ENCODE assay signal across 25 cellular contexts in the genomic region with DNA sequence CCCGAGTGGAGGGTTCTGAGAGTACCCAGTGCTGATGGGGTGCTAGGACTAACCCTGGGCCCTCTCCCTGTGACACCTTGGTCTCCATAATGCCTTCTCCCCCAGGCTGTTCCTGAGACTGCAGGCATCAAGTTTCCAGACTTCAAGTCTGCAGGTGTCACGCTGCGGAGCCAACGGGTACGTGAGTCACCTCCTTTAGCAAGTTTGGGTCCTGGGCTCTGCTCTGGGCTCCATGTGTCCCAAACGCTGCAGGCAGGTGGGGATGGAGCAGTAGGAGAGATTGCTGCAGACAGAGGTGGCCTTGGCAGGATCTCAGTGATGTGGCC. TPM values are rescaled to one million over a fixed set of nuclear protein-coding genes. Genes with fewer than 3 reads are reported as not detected.
A peak's percentile ranks its signal among the peaks of the same experiment; 100 is the strongest.
DNase-seq lines count a peak whose midpoint lies in the region; ATAC-seq, FAIRE-seq and TF ChIP-seq lines count a peak whose summit lies in the region.
"Had no signal": no experiment of that assay in that cellular context is flagged by ENCODE, and none has a peak within 500 bp of the region (broad histone marks: within the 10 kb centered on the region; RNA-seq: fewer than 3 reads in every experiment).

No MANE protein-coding gene starts in this region.

- no peak overlapping the region for H3K27ac Mint-ChIP-seq in activated CD8-positive, alpha-beta memory T cell treated with anti-CD3 and anti-CD28 coated beads, Interleukin-2, amount 10 ng/mL, durations not matched to agents 7 days and 5 days
- H3K27ac Mint-ChIP-seq in progenitor cell of endocrine pancreas: peak overlapping the region; percentile 25
- H3K27ac Mint-ChIP-seq: B cell; CD4-positive, CD25-positive, alpha-beta regulatory T cell; CD8-positive, alpha-beta T cell; HFFc6 had no signal

- no peak overlapping the region for H3K4me2 ChIP-seq in K562 (ENCODE audit: insufficient read depth, low read length)
- H3K4me2 ChIP-seq in OCI-LY7 (ENCODE audit: low read length): no peak overlapping the region
- H3K4me2 ChIP-seq: BLaER1 had no signal

- intact Hi-C loops in K562 (cut with micrococcal nuclease): loop anchor here (10.0 kb wide), 1 partner anchor 436 kb away; no protein-coding TSS in a partner anchor
- intact Hi-C loops in OCI-LY7 (cut with micrococcal nuclease; ENCODE audit: unreplicated experiment): loop anchor here (5.0 kb wide), 1 partner anchor 378 kb away; no protein-coding TSS in a partner anchor

- peaks cover 23% of the 10 kb centered on the region for H3K4me1 Mint-ChIP-seq in activated CD8-positive, alpha-beta memory T cell treated with anti-CD3 and anti-CD28 coated beads, Interleukin-2, amount 10 ng/mL, durations not matched to agents 7 days and 5 days
- H3K4me1 Mint-ChIP-seq in progenitor cell of endocrine pancreas (ENCODE audit: low read depth): peaks cover 19% of the 10 kb centered on the region

- no peak overlapping the region for H3K4me3 Mint-ChIP-seq in activated CD8-positive, alpha-beta memory T cell treated with anti-CD3 and anti-CD28 coated beads, Interleukin-2, amount 10 ng/mL, durations not matched to agents 7 days and 5 days
- H3K4me3 Mint-ChIP-seq in progenitor cell of endocrine pancreas (ENCODE audit: low read depth): no peak overlapping the region
- H3K4me3 Mint-ChIP-seq: B cell; CD4-positive, CD25-positive, alpha-beta regulatory T cell; CD8-positive, alpha-beta T cell; HFFc6 had no signal

- H3K4me3 ChIP-seq in K562 (no peak overlapping the region), OCI-LY7 (ENCODE audit: low read depth, low read length, poor library complexity, severe bottlenecking) (no peak overlapping the region)
- H3K4me3 ChIP-seq: BLaER1, HAP-1 had no signal

- BruUV-seq in K562 (replicated peaks; lab: Mats Ljungman, UMichigan): no TSS peak
- no TSS peak for BruUV-seq in OCI-LY7 (replicated peaks; lab: Mats Ljungman, UMichigan)

- peaks cover 2% of the 10 kb centered on the region for H3K9me1 ChIP-seq in K562 (ENCODE audit: control insufficient read depth, insufficient read depth, low read length)

- no peak for ATAC-seq in activated CD8-positive, alpha-beta memory T cell treated with anti-CD3 and anti-CD28 coated beads, Interleukin-2, amount 10 ng/mL, durations not matched to agents 7 days and 5 days
- no peak for ATAC-seq in K562
- ATAC-seq: CD8-positive, alpha-beta T cell had no signal

- DNase-seq in activated CD8-positive, alpha-beta memory T cell treated with anti-CD3 and anti-CD28 coated beads for 24 hours: peak; percentile 51
- no peak for DNase-seq in activated CD8-positive, alpha-beta memory T cell treated with anti-CD3 and anti-CD28 coated beads, Interleukin-2, amount 10 ng/mL, durations not matched to agents 7 days and 5 days
- DNase-seq in RWPE1 (ENCODE audit: low spot score) (no peak), K562 (ENCODE audit: extremely low read depth in 1 of 4, low spot score in 3 of 4) (no peak), progenitor cell of endocrine pancreas (ENCODE audit: low spot score, unreplicated experiment) (no peak), OCI-LY7 (ENCODE audit: low spot score) (no peak)
- no peak for DNase-seq in activated T-cell treated with anti-CD3 and anti-CD28 coated beads, Interleukin-2, amount 50 U/mL, for 1 hour
- DNase-seq: CD4-positive, CD25-positive, alpha-beta regulatory T cell; CD8-positive, alpha-beta T cell; DMS 273 treated with DMSO at 0.1 percent for 48 hours; DMS79; EL; GDM1; GOT3; HFFc6 had no signal

- no peaks in the 10 kb centered on the region for H3K9me3 ChIP-seq in K562 (replicated peaks; ENCODE audit: control insufficient read depth, insufficient read depth, low read depth, low read length)
- H3K9me3 ChIP-seq in OCI-LY7 (ENCODE audit: low read length): no peaks in the 10 kb centered on the region
- H3K9me3 ChIP-seq: BLaER1, HAP-1 had no signal

- H4K20me1 ChIP-seq in K562 (replicated peaks; ENCODE audit: control insufficient read depth, insufficient read depth, low read length) (no peaks in the 10 kb centered on the region; the same call in 1 of the 2 replicates), OCI-LY7 (ENCODE audit: insufficient read depth, low read length) (no peaks in the 10 kb centered on the region)

- H3K79me2 ChIP-seq in K562 (ENCODE audit: control insufficient read depth, insufficient read depth, low read length) (no peaks in the 10 kb centered on the region), OCI-LY7 (ENCODE audit: insufficient read depth, low read depth, low read length) (peaks cover under 1% of the 10 kb centered on the region; the same call in 1 of the 2 replicates)

- POLR2A ChIA-PET in RWPE1 (lab: Yijun Ruan, JAX; ENCODE audit: low non-redundant PET) (no interaction called here), K562 (lab: Yijun Ruan, JAX) (interaction anchor here (0.7 to 1.1 kb wide), 5 partner anchors 14 to 96 kb away, joined by 3 to 5 read pairs (median 3); no protein-coding TSS in a partner anchor), OCI-LY7 (lab: Charles Lee) (interaction anchor here (1.3 kb wide), 1 partner anchor 13 kb away, joined by 4 read pairs; no protein-coding TSS in a partner anchor)

- WGBS in K562 (ENCODE audit: insufficient coverage, low coverage, missing lambda C conversion rate): 87% methylated on average over 6 of the region's 6 CpGs

- no peaks in the 10 kb centered on the region for H3K27me3 Mint-ChIP-seq in activated CD8-positive, alpha-beta memory T cell treated with anti-CD3 and anti-CD28 coated beads, Interleukin-2, amount 10 ng/mL, durations not matched to agents 7 days and 5 days
- H3K27me3 Mint-ChIP-seq in progenitor cell of endocrine pancreas: no peaks in the 10 kb centered on the region
- H3K27me3 Mint-ChIP-seq: B cell; CD4-positive, CD25-positive, alpha-beta regulatory T cell had no signal

- no peak for TF ChIP-seq RAD21 in K562 (CRISPR knock-in tag; conservative IDR thresholded peaks at IDR 0.05 in 1 of 2, IDR thresholded peaks at IDR 0.05 in 1 of 2)

- no peak overlapping the region for H3K9ac ChIP-seq in K562 (ENCODE audit: insufficient read depth in 1 of 2, low read depth in 2 of 2, low read length in 2 of 2)
- H3K9ac ChIP-seq: BLaER1 had no signal

- no peak for TF ChIP-seq EP300 in K562 (IDR thresholded peaks at IDR 0.05; ENCODE audit: low read length)

- CTCF ChIA-PET in activated CD8-positive, alpha-beta memory T cell treated with anti-CD3 and anti-CD28 coated beads, Interleukin-2, amount 10 ng/mL, durations not matched to agents 7 days and 5 days (lab: Charles Lee): interaction anchor here (0.8 to 2.1 kb wide), 3 partner anchors 19 to 433 kb away, joined by 3 to 5 read pairs (median 3); no protein-coding TSS in a partner anchor
- CTCF ChIA-PET in RWPE1 (lab: Yijun Ruan, JAX) (interaction anchor here (1.1 kb wide), 1 partner anchor 376 kb away, joined by 4 read pairs; no protein-coding TSS in a partner anchor), K562 (lab: Yijun Ruan, JAX; ENCODE audit: low intra/inter-chr PET ratio) (interaction anchor here (2.2 kb wide), 1 partner anchor 376 kb away, joined by 8 read pairs; no protein-coding TSS in a partner anchor), OCI-LY7 (lab: Charles Lee; ENCODE audit: unreplicated experiment) (no interaction called here)

- H3K9me2 ChIP-seq in OCI-LY7 (ENCODE audit: insufficient read depth, low read length): no peaks in the 10 kb centered on the region

- H3K4me1 ChIP-seq in K562 (replicated peaks in 1 of 2; ENCODE audit: control insufficient read depth in 2 of 2, insufficient read depth in 2 of 2, low read length in 2 of 2) (peaks cover 0 to 5% of the 10 kb centered on the region in 2 experiments; a peak in 4 of 5 replicates), OCI-LY7 (ENCODE audit: insufficient read depth, low read length, poor library complexity, severe bottlenecking) (peaks cover 24% of the 10 kb centered on the region)
- H3K4me1 ChIP-seq: HAP-1 had no signal

- H3K36me3 ChIP-seq in K562 (ENCODE audit: control insufficient read depth, insufficient read depth, low read length) (peaks cover 75% of the 10 kb centered on the region), OCI-LY7 (ENCODE audit: insufficient read depth, low read length) (peaks cover 66% of the 10 kb centered on the region)

- TF ChIP-seq CTCF in RWPE1 (conservative IDR thresholded peaks at IDR 0.05; ENCODE audit: low read depth) (no peak), K562 (IDR thresholded peaks at IDR 0.05 in 2 of 3, conservative IDR thresholded peaks at IDR 0.05 in 1 of 3; ENCODE audit: insufficient read depth in 2 of 3, low read depth in 1 of 3, low read length in 3 of 3) (no peak), progenitor cell of endocrine pancreas (IDR thresholded peaks at IDR 0.05; ENCODE audit: unreplicated experiment) (no peak), OCI-LY7 (conservative IDR thresholded peaks at IDR 0.05; ENCODE audit: low read length) (no peak)

- FAIRE-seq in K562 (lab: Jason Lieb, UNC): no peak
- FAIRE-seq: A204.1, D721Med, GM12891, GM18507, H54 had no signal

- no peaks in the 10 kb centered on the region for H3K27me3 ChIP-seq in K562 (ENCODE audit: control insufficient read depth in 2 of 2, insufficient read depth in 2 of 2, low read length in 2 of 2)
- H3K27me3 ChIP-seq: BLaER1 had no signal

- H3K36me3 Mint-ChIP-seq in activated CD8-positive, alpha-beta memory T cell treated with anti-CD3 and anti-CD28 coated beads, Interleukin-2, amount 10 ng/mL, durations not matched to agents 7 days and 5 days: peaks cover 16% of the 10 kb centered on the region
- peaks cover 7% of the 10 kb centered on the region for H3K36me3 Mint-ChIP-seq in progenitor cell of endocrine pancreas (ENCODE audit: insufficient read depth)

- TF ChIP-seq POLR2A in K562 (conservative IDR thresholded peaks at IDR 0.05): 0 out of 2 replicates have a peak, but pooled peaks have one; percentile 2

- H3K9me3 Mint-ChIP-seq in activated CD8-positive, alpha-beta memory T cell treated with anti-CD3 and anti-CD28 coated beads, Interleukin-2, amount 10 ng/mL, durations not matched to agents 7 days and 5 days (ENCODE audit: low read depth): no peaks in the 10 kb centered on the region
- no peaks in the 10 kb centered on the region for H3K9me3 Mint-ChIP-seq in progenitor cell of endocrine pancreas (ENCODE audit: low read depth)
- H3K9me3 Mint-ChIP-seq: CD4-positive, CD25-positive, alpha-beta regulatory T cell; CD8-positive, alpha-beta T cell; HFFc6 had no signal

- in situ Hi-C loops in K562 (cut with MboI): loop anchor here (5.0 kb wide), 1 partner anchor 73 kb away; no protein-coding TSS in a partner anchor

- H2AFZ ChIP-seq in K562 (ENCODE audit: low read depth, low read length): no peak overlapping the region
- H2AFZ ChIP-seq in OCI-LY7 (ENCODE audit: low read length): no peak overlapping the region

- peak overlapping the region; percentile 48 for H3K27ac ChIP-seq in RWPE1
- no peak overlapping the region for H3K27ac ChIP-seq in K562 (ENCODE audit: extremely low read depth, low read depth, low read length)
- H3K27ac ChIP-seq in OCI-LY7 (ENCODE audit: low read depth, low read length, poor library complexity, severe bottlenecking): no peak overlapping the region
- H3K27ac ChIP-seq: 22Rv1, BLaER1, C4-2B had no signal

RNA-seq across cellular contexts. Expression of a gene that starts 6.0 kb away (rescaled TPM):
- total RNA-seq in activated CD8-positive, alpha-beta memory T cell treated with anti-CD3 and anti-CD28 coated beads, Interleukin-2, amount 10 ng/mL, durations not matched to agents 7 days and 5 days: 10 to 100 TPM; 36.9 to 44.1 TPM
- total RNA-seq in K562 (2011; cell fraction: chromatin; rRNA removed; ENCODE audit: low replicate concordance): 75.0 and 118 TPM in 2 replicates
- total RNA-seq in K562 (2011; cell fraction: nucleolus; rRNA removed): 96.1 and 101 TPM in 2 replicates
- 70.1 and 80.1 TPM in 2 replicates for total RNA-seq in K562 (2011; cell fraction: nucleoplasm; rRNA removed)
- total RNA-seq in K562 (2014; rRNA removed) (51.2 and 52.3 TPM in 2 replicates), K562 (2014; rRNA removed; fragmentation: Illumina TruSeq; extraction: Trizol) (11.5 and 14.2 TPM in 2 replicates), K562 (2015; rRNA removed; fragmentation: Illumina TruSeq; extraction: Trizol) (20.2 and 25.1 TPM in 2 replicates), K562 (2021) (38.0 and 38.6 TPM in 2 replicates), progenitor cell of endocrine pancreas (78.3 and 82.0 TPM in 2 replicates), OCI-LY7 (2022) (53.0 and 55.9 TPM in 2 replicates)
- polyA plus RNA-seq in K562 (2011; rRNA removed) (30.3 and 39.4 TPM in 2 replicates), K562 (2014; fragmentation: Illumina TruSeq; extraction: Trizol) (34.8 and 37.0 TPM in 2 replicates), K562 (2014; fragmentation: Nextera tagmentation; extraction: Ambion mirVana) (1 to 10 TPM; 1.5 to 4.0 TPM), K562 (2014; rRNA removed) (50.3 and 54.0 TPM in 2 replicates)
- polyA plus RNA-seq in K562 (2011; cell fraction: cytosol; rRNA removed): 36.6 and 44.1 TPM in 2 replicates
- polyA plus RNA-seq in K562 (2011; cell fraction: nucleus; rRNA removed): 138 and 153 TPM in 2 replicates
- 33.2 and 39.0 TPM in 2 replicates for polyA plus RNA-seq in K562 (2012)
- 32.6 and 36.3 TPM in 2 replicates for polyA minus RNA-seq in K562 (2011; rRNA and poly(A)+ RNA removed)
- polyA minus RNA-seq in K562 (2011; cell fraction: cytosol; rRNA and poly(A)+ RNA removed): 18.4 and 29.8 TPM in 2 replicates
- 36.8 and 54.3 TPM in 2 replicates for polyA minus RNA-seq in K562 (2011; cell fraction: nucleus; rRNA and poly(A)+ RNA removed)
- 35.4 and 56.8 TPM in 2 replicates for total RNA-seq in OCI-LY7 (2014; rRNA removed; shearing (Covaris generic))
